In the genomic region with DNA sequence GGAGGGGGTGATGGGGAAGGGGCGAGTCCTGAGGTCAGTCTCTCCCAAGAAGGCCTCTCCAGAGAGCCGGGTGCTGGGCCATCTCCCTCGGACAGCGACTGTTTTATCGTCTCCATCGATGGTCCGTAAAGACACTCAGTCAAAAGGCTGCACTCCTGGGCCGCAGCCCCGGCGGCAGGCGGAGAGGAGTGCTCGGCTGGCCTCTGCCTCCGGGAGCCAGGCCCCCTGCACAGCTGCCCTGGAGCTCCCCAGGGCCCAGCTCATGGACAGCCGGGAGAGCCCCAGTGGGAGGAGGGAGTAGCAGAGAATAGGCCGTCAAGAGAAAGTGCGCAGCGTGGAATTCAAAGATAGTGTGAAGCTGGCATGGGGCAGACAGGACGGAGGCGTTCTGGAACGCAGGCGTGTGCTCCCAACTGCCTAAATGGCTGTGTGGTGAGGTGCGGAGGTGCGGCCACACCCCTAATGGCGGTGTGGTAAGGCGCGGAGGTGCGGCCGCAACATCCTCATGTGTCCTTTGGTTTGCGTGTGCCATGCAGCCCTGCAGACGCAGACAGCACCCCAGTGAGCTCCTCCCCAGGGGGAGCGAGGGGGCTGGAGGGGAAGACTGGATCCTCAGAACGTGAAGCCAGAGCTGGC, we compare ENCODE assay signal across 11 cellular contexts.
DNase-seq lines count a peak whose midpoint lies in the region; ATAC-seq lines count a peak whose summit lies in the region.
"Had no signal": no experiment of that assay in that cellular context is flagged by ENCODE, and none has a peak within 500 bp of the region (broad histone marks: within the 10 kb centered on the region; RNA-seq: fewer than 3 reads in every experiment).

No MANE protein-coding gene starts in this region.

- H3K27me3 ChIP-seq in mononuclear cell (ENCODE audit: insufficient read depth, low read length) = no peaks in the 10 kb centered on the region

- H3K27ac ChIP-seq in caudate nucleus (ENCODE audit: low read depth, low read length) = no peak overlapping the region
- H3K27ac ChIP-seq: skin epidermis, WERI-Rb-1 had no signal

- DNase-seq in activated T-cell treated with anti-CD3 and anti-CD28 coated beads for 24 hours (ENCODE audit: low read depth) (peak; percentile 15), caudate nucleus (lab: John Stamatoyannopoulos, UW) (no peak)
- no peak for DNase-seq in activated T-cell treated with anti-CD3 and anti-CD28 coated beads, Interleukin-2, amount 50 U/mL, for 48 hours
- DNase-seq in activated effector memory CD4-positive, alpha-beta T cell treated with Interleukin-2 at 50 U/mL for 16 hours = peak; percentile 52
- peak; percentile 29 for DNase-seq in stimulated activated CD8-positive, alpha-beta memory T cell treated with anti-CD3 and anti-CD28 coated beads, Interleukin-4, amount 100 ng/mL, for 48 hours
- DNase-seq: SIG-M5, WERI-Rb-1 had no signal

- H3K9me3 ChIP-seq in mononuclear cell (ENCODE audit: low read depth, low read length) = no peaks in the 10 kb centered on the region

- H3K4me3 ChIP-seq in mononuclear cell (ENCODE audit: low read length) = peak overlapping the region; percentile 12
- H3K4me3 ChIP-seq: skin epidermis had no signal

- ATAC-seq in GM18870 (IDR thresholded peaks at IDR 0.05; ENCODE audit: unreplicated experiment) (no peak), HG03139 (IDR thresholded peaks at IDR 0.05; ENCODE audit: unreplicated experiment) (no peak)

- H3K4me1 ChIP-seq in mononuclear cell (ENCODE audit: insufficient read depth, low read length) = no peaks in the 10 kb centered on the region

Comparison
In these comparisons a context has a peak if more than half of its experiments do, and no peak if none do; other contexts are left out.
1. DNase-seq: peak in activated T-cell treated with anti-CD3 and anti-CD28 coated beads for 24 hours (single experiment), activated effector memory CD4-positive, alpha-beta T cell treated with Interleukin-2 at 50 U/mL for 16 hours (single experiment) and stimulated activated CD8-positive, alpha-beta memory T cell treated with anti-CD3 and anti-CD28 coated beads, Interleukin-4, amount 100 ng/mL, for 48 hours (single experiment); none in activated T-cell treated with anti-CD3 and anti-CD28 coated beads, Interleukin-2, amount 50 U/mL, for 48 hours (0 of 2) and caudate nucleus (0 of 61).